ENCODE assay signal across 1 cellular context in the genomic region with DNA sequence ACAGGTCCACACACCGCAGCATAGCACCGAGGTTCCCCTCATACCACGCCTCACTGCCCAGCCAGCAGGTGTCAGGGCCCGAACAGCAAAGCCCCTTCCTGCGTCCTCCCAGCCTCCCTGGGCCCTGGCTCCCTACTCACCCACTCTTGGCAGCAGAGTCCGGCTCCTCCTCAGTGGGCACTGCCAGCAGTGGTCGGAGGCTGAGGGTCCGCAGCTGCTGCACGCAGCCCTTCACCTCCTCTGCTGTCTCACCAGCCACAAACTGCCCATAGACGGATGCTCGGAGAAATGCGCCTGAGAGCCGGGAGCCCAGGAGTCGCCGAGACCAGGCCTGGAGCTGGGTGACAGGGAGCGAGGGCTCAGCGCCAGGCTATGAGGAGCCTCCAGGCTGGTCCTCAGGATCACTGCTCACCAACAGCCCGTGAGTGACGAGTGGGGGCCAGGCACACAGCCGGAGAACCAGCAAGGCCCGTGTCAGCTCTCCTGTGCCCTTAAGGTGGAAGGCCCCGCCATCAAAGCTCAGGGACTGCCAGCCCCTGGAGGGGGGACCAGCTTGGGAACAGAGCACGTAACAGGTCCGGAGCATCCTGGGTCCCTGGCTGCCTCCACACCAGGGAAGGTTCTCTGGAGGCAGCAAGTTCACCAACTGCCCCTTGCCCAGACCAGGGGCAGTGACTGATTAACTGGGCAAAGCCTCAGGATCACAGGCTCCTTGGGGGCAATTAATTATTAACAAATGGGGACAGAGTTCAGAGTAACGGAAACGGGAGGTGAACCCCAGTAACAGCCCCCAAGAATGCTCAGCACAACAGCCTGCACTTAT.
A peak's percentile ranks its signal among the peaks of the same experiment; 100 is the strongest.
TF ChIP-seq lines count a peak whose summit lies in the region.

A gene with protein sequence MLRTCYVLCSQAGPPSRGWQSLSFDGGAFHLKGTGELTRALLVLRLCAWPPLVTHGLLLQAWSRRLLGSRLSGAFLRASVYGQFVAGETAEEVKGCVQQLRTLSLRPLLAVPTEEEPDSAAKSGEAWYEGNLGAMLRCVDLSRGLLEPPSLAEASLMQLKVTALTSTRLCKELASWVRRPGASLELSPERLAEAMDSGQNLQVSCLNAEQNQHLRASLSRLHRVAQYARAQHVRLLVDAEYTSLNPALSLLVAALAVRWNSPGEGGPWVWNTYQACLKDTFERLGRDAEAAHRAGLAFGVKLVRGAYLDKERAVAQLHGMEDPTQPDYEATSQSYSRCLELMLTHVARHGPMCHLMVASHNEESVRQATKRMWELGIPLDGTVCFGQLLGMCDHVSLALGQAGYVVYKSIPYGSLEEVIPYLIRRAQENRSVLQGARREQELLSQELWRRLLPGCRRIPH (minus strand): TSS at position 626 of the 823 bp plus-strand sequence. CDS start 40 bp downstream, at position 586.

TF ChIP-seq in HepG2, 621 proteins besides CTCF, POLR2A, EP300 and RAD21 (continued from another document and continues in another):
- TF ChIP-seq, protein P1, sequence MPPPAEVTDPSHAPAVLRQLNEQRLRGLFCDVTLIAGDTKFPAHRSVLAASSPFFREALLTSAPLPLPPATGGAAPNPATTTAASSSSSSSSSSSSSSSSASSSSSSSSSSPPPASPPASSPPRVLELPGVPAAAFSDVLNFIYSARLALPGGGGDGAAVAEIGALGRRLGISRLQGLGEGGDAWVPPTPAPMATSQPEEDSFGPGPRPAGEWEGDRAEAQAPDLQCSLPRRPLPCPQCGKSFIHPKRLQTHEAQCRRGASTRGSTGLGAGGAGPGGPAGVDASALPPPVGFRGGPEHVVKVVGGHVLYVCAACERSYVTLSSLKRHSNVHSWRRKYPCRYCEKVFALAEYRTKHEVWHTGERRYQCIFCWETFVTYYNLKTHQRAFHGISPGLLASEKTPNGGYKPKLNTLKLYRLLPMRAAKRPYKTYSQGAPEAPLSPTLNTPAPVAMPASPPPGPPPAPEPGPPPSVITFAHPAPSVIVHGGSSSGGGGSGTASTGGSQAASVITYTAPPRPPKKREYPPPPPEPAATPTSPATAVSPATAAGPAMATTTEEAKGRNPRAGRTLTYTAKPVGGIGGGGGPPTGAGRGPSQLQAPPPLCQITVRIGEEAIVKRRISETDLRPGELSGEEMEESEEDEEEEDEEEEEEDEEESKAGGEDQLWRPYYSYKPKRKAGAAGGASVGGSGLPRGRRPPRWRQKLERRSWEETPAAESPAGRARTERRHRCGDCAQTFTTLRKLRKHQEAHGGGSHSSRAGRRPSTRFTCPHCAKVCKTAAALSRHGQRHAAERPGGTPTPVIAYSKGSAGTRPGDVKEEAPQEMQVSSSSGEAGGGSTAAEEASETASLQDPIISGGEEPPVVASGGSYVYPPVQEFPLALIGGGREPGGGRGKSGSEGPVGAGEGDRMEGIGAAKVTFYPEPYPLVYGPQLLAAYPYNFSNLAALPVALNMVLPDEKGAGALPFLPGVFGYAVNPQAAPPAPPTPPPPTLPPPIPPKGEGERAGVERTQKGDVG (CRISPR knock-in tag; IDR thresholded peaks at IDR 0.05; ENCODE audit: borderline replicate concordance): no peak
- TF ChIP-seq NFYB (CRISPR knock-in tag; IDR thresholded peaks at IDR 0.05): peak; percentile 7; the same call in 1 of the 2 replicates
- TF ChIP-seq DR1 (CRISPR knock-in tag; IDR thresholded peaks at IDR 0.05): no peak
- TF ChIP-seq, protein P2, sequence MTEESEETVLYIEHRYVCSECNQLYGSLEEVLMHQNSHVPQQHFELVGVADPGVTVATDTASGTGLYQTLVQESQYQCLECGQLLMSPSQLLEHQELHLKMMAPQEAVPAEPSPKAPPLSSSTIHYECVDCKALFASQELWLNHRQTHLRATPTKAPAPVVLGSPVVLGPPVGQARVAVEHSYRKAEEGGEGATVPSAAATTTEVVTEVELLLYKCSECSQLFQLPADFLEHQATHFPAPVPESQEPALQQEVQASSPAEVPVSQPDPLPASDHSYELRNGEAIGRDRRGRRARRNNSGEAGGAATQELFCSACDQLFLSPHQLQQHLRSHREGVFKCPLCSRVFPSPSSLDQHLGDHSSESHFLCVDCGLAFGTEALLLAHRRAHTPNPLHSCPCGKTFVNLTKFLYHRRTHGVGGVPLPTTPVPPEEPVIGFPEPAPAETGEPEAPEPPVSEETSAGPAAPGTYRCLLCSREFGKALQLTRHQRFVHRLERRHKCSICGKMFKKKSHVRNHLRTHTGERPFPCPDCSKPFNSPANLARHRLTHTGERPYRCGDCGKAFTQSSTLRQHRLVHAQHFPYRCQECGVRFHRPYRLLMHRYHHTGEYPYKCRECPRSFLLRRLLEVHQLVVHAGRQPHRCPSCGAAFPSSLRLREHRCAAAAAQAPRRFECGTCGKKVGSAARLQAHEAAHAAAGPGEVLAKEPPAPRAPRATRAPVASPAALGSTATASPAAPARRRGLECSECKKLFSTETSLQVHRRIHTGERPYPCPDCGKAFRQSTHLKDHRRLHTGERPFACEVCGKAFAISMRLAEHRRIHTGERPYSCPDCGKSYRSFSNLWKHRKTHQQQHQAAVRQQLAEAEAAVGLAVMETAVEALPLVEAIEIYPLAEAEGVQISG (CRISPR knock-in tag; IDR thresholded peaks at IDR 0.05): peak; percentile 31; the same call in 1 of the 2 replicates
- 0 out of 2 replicates have a peak, but pooled peaks have one; percentile 41 for TF ChIP-seq ZMYM2 (CRISPR knock-in tag; IDR thresholded peaks at IDR 0.05)
- TF ChIP-seq ZNF296 (CRISPR knock-in tag; conservative IDR thresholded peaks at IDR 0.05): no peak
- TF ChIP-seq ZNF225 (CRISPR knock-in tag; IDR thresholded peaks at IDR 0.05): no peak
- TF ChIP-seq ZNF577 (CRISPR knock-in tag; IDR thresholded peaks at IDR 0.05; ENCODE audit: borderline replicate concordance, low read depth): no peak
- TF ChIP-seq RBM22 (optimal IDR thresholded peaks at IDR 0.05; ENCODE audit: low read length): peak; percentile 20
- TF ChIP-seq GPN1 (CRISPR knock-in tag; IDR thresholded peaks at IDR 0.05; ENCODE audit: borderline replicate concordance): peak; percentile 11; the same call in 1 of the 2 replicates
- TF ChIP-seq YEATS2 (CRISPR knock-in tag; IDR thresholded peaks at IDR 0.05; ENCODE audit: borderline replicate concordance): no peak
- no peak for TF ChIP-seq ZNF557 (CRISPR knock-in tag; IDR thresholded peaks at IDR 0.05)
- TF ChIP-seq ZNF713 (CRISPR knock-in tag; IDR thresholded peaks at IDR 0.05): no peak
- TF ChIP-seq ZNF766 (CRISPR knock-in tag; IDR thresholded peaks at IDR 0.05; ENCODE audit: borderline replicate concordance): no peak
- TF ChIP-seq, protein P3, sequence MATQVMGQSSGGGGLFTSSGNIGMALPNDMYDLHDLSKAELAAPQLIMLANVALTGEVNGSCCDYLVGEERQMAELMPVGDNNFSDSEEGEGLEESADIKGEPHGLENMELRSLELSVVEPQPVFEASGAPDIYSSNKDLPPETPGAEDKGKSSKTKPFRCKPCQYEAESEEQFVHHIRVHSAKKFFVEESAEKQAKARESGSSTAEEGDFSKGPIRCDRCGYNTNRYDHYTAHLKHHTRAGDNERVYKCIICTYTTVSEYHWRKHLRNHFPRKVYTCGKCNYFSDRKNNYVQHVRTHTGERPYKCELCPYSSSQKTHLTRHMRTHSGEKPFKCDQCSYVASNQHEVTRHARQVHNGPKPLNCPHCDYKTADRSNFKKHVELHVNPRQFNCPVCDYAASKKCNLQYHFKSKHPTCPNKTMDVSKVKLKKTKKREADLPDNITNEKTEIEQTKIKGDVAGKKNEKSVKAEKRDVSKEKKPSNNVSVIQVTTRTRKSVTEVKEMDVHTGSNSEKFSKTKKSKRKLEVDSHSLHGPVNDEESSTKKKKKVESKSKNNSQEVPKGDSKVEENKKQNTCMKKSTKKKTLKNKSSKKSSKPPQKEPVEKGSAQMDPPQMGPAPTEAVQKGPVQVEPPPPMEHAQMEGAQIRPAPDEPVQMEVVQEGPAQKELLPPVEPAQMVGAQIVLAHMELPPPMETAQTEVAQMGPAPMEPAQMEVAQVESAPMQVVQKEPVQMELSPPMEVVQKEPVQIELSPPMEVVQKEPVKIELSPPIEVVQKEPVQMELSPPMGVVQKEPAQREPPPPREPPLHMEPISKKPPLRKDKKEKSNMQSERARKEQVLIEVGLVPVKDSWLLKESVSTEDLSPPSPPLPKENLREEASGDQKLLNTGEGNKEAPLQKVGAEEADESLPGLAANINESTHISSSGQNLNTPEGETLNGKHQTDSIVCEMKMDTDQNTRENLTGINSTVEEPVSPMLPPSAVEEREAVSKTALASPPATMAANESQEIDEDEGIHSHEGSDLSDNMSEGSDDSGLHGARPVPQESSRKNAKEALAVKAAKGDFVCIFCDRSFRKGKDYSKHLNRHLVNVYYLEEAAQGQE (IDR thresholded peaks at IDR 0.05; ENCODE audit: borderline replicate concordance in 1 of 2, low read depth in 1 of 2, low read length in 2 of 2): peak in 1 of 2 experiments; percentile 24; a peak in 1 of 4 replicates
- no peak for TF ChIP-seq ZNF839 (CRISPR knock-in tag; IDR thresholded peaks at IDR 0.05; ENCODE audit: borderline replicate concordance)
- TF ChIP-seq, protein P4, sequence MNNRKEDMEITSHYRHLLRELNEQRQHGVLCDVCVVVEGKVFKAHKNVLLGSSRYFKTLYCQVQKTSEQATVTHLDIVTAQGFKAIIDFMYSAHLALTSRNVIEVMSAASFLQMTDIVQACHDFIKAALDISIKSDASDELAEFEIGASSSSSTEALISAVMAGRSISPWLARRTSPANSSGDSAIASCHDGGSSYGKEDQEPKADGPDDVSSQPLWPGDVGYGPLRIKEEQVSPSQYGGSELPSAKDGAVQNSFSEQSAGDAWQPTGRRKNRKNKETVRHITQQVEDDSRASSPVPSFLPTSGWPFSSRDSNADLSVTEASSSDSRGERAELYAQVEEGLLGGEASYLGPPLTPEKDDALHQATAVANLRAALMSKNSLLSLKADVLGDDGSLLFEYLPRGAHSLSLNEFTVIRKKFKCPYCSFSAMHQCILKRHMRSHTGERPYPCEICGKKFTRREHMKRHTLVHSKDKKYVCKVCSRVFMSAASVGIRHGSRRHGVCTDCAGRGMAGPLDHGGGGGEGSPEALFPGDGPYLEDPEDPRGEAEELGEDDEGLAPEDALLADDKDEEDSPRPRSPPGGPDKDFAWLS (CRISPR knock-in tag; IDR thresholded peaks at IDR 0.05; ENCODE audit: borderline replicate concordance): no peak
- TF ChIP-seq, protein P5, sequence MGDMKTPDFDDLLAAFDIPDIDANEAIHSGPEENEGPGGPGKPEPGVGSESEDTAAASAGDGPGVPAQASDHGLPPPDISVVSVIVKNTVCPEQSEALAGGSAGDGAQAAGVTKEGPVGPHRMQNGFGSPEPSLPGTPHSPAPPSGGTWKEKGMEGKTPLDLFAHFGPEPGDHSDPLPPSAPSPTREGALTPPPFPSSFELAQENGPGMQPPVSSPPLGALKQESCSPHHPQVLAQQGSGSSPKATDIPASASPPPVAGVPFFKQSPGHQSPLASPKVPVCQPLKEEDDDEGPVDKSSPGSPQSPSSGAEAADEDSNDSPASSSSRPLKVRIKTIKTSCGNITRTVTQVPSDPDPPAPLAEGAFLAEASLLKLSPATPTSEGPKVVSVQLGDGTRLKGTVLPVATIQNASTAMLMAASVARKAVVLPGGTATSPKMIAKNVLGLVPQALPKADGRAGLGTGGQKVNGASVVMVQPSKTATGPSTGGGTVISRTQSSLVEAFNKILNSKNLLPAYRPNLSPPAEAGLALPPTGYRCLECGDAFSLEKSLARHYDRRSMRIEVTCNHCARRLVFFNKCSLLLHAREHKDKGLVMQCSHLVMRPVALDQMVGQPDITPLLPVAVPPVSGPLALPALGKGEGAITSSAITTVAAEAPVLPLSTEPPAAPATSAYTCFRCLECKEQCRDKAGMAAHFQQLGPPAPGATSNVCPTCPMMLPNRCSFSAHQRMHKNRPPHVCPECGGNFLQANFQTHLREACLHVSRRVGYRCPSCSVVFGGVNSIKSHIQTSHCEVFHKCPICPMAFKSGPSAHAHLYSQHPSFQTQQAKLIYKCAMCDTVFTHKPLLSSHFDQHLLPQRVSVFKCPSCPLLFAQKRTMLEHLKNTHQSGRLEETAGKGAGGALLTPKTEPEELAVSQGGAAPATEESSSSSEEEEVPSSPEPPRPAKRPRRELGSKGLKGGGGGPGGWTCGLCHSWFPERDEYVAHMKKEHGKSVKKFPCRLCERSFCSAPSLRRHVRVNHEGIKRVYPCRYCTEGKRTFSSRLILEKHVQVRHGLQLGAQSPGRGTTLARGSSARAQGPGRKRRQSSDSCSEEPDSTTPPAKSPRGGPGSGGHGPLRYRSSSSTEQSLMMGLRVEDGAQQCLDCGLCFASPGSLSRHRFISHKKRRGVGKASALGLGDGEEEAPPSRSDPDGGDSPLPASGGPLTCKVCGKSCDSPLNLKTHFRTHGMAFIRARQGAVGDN (CRISPR knock-in tag; IDR thresholded peaks at IDR 0.05): peak; percentile 81; the same call in 1 of the 2 replicates
- TF ChIP-seq ZNF17 (CRISPR knock-in tag; IDR thresholded peaks at IDR 0.05): no peak
- TF ChIP-seq PHF5A (CRISPR knock-in tag; IDR thresholded peaks at IDR 0.05; ENCODE audit: low read depth, unreplicated experiment): no peak
- TF ChIP-seq ZNF430 (CRISPR knock-in tag; IDR thresholded peaks at IDR 0.05): 0 out of 2 replicates have a peak, but pooled peaks have one; percentile 66
- no peak for TF ChIP-seq IRF2 (CRISPR knock-in tag; IDR thresholded peaks at IDR 0.05)
- TF ChIP-seq, protein P6, sequence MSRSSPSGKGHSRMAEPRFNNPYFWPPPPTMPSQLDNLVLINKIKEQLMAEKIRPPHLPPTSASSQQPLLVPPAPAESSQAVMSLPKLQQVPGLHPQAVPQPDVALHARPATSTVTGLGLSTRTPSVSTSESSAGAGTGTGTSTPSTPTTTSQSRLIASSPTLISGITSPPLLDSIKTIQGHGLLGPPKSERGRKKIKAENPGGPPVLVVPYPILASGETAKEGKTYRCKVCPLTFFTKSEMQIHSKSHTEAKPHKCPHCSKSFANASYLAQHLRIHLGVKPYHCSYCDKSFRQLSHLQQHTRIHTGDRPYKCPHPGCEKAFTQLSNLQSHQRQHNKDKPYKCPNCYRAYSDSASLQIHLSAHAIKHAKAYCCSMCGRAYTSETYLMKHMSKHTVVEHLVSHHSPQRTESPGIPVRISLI (CRISPR knock-in tag; IDR thresholded peaks at IDR 0.05; ENCODE audit: borderline replicate concordance): no peak
- TF ChIP-seq HIVEP1 (CRISPR knock-in tag; IDR thresholded peaks at IDR 0.05): peak; percentile 10; the same call in 1 of the 2 replicates
- TF ChIP-seq KAT7 (CRISPR knock-in tag; IDR thresholded peaks at IDR 0.05; ENCODE audit: borderline replicate concordance): 0 out of 2 replicates have a peak, but pooled peaks have one; percentile 63
- no peak for TF ChIP-seq ZNF556 (CRISPR knock-in tag; IDR thresholded peaks at IDR 0.05; ENCODE audit: borderline replicate concordance)
- TF ChIP-seq STAT5B (CRISPR knock-in tag; IDR thresholded peaks at IDR 0.05): no peak
- TF ChIP-seq ETV6 (CRISPR knock-in tag; conservative IDR thresholded peaks at IDR 0.05): no peak; the same call in 1 of the 2 replicates
- TF ChIP-seq RFXANK (CRISPR knock-in tag; IDR thresholded peaks at IDR 0.05): no peak
- TF ChIP-seq ZNF326 (CRISPR knock-in tag; IDR thresholded peaks at IDR 0.05; ENCODE audit: borderline replicate concordance): no peak
- TF ChIP-seq, protein P7, sequence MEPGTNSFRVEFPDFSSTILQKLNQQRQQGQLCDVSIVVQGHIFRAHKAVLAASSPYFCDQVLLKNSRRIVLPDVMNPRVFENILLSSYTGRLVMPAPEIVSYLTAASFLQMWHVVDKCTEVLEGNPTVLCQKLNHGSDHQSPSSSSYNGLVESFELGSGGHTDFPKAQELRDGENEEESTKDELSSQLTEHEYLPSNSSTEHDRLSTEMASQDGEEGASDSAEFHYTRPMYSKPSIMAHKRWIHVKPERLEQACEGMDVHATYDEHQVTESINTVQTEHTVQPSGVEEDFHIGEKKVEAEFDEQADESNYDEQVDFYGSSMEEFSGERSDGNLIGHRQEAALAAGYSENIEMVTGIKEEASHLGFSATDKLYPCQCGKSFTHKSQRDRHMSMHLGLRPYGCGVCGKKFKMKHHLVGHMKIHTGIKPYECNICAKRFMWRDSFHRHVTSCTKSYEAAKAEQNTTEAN (CRISPR knock-in tag; conservative IDR thresholded peaks at IDR 0.05): no peak
- TF ChIP-seq MBD4 (IDR thresholded peaks at IDR 0.05; ENCODE audit: borderline replicate concordance, low read length): no peak
- TF ChIP-seq ZNF772 (CRISPR knock-in tag; IDR thresholded peaks at IDR 0.05): peak; percentile 41; the same call in 1 of the 2 replicates
